Comparison of ENCODE assay signal across 19 cellular contexts in the genomic region with DNA sequence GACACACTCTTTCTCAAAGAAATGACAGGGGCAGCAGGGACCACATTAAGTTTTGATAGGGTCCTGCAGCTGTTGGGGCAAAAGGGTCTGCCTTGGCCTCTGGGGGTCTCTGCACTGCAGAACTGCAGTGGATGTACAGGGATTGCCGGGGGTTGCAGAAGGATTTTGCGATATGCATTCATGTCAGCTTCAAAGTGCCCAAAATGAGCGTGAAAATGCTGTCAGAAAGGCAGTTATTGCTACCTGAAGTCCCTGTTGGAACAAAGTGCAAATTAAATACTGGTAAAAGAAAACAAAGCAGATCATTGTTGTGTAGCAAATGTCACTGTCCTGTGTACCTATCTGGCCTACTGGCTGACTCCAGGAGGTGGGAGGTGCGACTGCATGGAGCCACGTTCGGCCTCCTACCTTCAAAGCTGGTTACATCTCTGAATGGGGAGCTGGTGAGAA.
A peak's percentile ranks its signal among the peaks of the same experiment; 100 is the strongest.
DNase-seq lines count a peak whose midpoint lies in the region; ATAC-seq and TF ChIP-seq lines count a peak whose summit lies in the region.
"Had no signal": no experiment of that assay in that cellular context is flagged by ENCODE, and none has a peak within 500 bp of the region (broad histone marks: within the 10 kb centered on the region; RNA-seq: fewer than 3 reads in every experiment).

No MANE protein-coding gene starts in this region.

- no CpG with 5 or more reads among the region's 6 CpGs for WGBS in neuronal stem cell (ENCODE audit: extremely low coverage in 2 of 2, insufficient read length in 2 of 2, insufficient replicate concordance in 1 of 2), 2 donors

- H3K27ac ChIP-seq in right atrium auricular region, result peak overlapping the region; percentile 50 to 73
- peak overlapping the region; percentile 4 for H3K27ac ChIP-seq in iPS-20b (ENCODE audit: low read length)
- H3K27ac ChIP-seq in neuronal stem cell (replicated peaks; ENCODE audit: low read length), result no peak overlapping the region
- H3K27ac ChIP-seq: epithelial cell of prostate had no signal

- DNase-seq in right atrium auricular region (ENCODE audit: low spot score) (no peak), cardiac septum (ENCODE audit: low spot score) (no peak), neuronal stem cell (ENCODE audit: low spot score) (no peak), foreskin fibroblast (no peak)
- DNase-seq: activated CD4-positive, alpha-beta T cell treated with anti-CD3 and anti-CD28 coated beads for 4 hours; activated naive CD4-positive, alpha-beta T cell treated with anti-CD3 and anti-CD28 coated beads, Interleukin-2, amount 10 ng/mL, durations not matched to agents 7 days and 5 days; activated T-cell treated with anti-CD3 and anti-CD28 coated beads, Interleukin-2, amount 50 U/mL, for 72 hours; DND-41; islet precursor cell; KG1; naive thymus-derived CD4-positive, alpha-beta T cell; stimulated activated CD4-positive, alpha-beta T cell treated with anti-CD3 and anti-CD28 coated beads, Interleukin-1b, Interleukin-23, amount 100 ng/mL, for 48 hours had no signal

- no peak overlapping the region for H3K4me2 ChIP-seq in neuronal stem cell (ENCODE audit: insufficient read depth, low read length, poor library complexity, severe bottlenecking)

- H3K9ac ChIP-seq in iPS-20b (ENCODE audit: low read depth, low read length) (peak overlapping the region; percentile 60; the same call in 1 of the 2 replicates), neuronal stem cell (ENCODE audit: low read depth, low read length, poor library complexity) (no peak overlapping the region)

- H3K4ac ChIP-seq in neuronal stem cell (ENCODE audit: low read length), result no peak overlapping the region

- H3K36me3 ChIP-seq in right atrium auricular region (no peaks in the 10 kb centered on the region), iPS-20b (ENCODE audit: insufficient read depth, low read depth, low read length) (no peaks in the 10 kb centered on the region), neuronal stem cell (replicated peaks in 1 of 2; ENCODE audit: control insufficient read depth in 2 of 2, insufficient read depth in 2 of 2, low read length in 2 of 2) (peaks cover 0 to 7% of the 10 kb centered on the region in 2 donors)
- H3K36me3 ChIP-seq: thoracic aorta had no signal

- no peak overlapping the region for H4K8ac ChIP-seq in neuronal stem cell (ENCODE audit: low read depth, low read length)

- H2AFZ ChIP-seq in neuronal stem cell (ENCODE audit: low read length), result peak overlapping the region; percentile 66

- no peak for TF ChIP-seq CTCF in right atrium auricular region (IDR thresholded peaks at IDR 0.05)
- no peak for TF ChIP-seq CTCF in foreskin fibroblast (IDR thresholded peaks at IDR 0.05; ENCODE audit: low read depth, low read length)

- intact Hi-C loops in cardiac septum (cut with DNase I), result loop anchor here (2.0 to 5.0 kb wide), 2 partner anchors 76 to 181 kb away; no protein-coding TSS in a partner anchor

- H3K4me3 ChIP-seq in right atrium auricular region (no peak overlapping the region), iPS-20b (ENCODE audit: low read length) (no peak overlapping the region), neuronal stem cell (ENCODE audit: low read length in 2 of 2) (no peak overlapping the region), foreskin fibroblast (ENCODE audit: low read depth in 1 of 2, low read length in 2 of 2) (no peak overlapping the region)
- H3K4me3 ChIP-seq: GM12878, thoracic aorta had no signal

- H2BK5ac ChIP-seq in neuronal stem cell (ENCODE audit: low read length), result no peak overlapping the region

- H2BK15ac ChIP-seq in neuronal stem cell (ENCODE audit: low read length), result no peak overlapping the region

- H4K91ac ChIP-seq in neuronal stem cell (ENCODE audit: low read depth, low read length, poor library complexity), result no peak overlapping the region

- H2BK120ac ChIP-seq in neuronal stem cell (ENCODE audit: low read depth, low read length), result no peak overlapping the region

- no peaks in the 10 kb centered on the region for H3K9me3 ChIP-seq in right atrium auricular region
- peaks cover 6% of the 10 kb centered on the region; the same call in 1 of the 2 replicates for H3K9me3 ChIP-seq in iPS-20b (ENCODE audit: insufficient read depth, low read depth, low read length)
- H3K9me3 ChIP-seq in neuronal stem cell (replicated peaks in 1 of 2; ENCODE audit: control insufficient read depth in 2 of 2, insufficient read depth in 1 of 2, low read depth in 1 of 2, low read length in 2 of 2), result peaks cover 0 to 19% of the 10 kb centered on the region in 2 donors
- H3K9me3 ChIP-seq: thoracic aorta had no signal

- H3K23ac ChIP-seq in neuronal stem cell (ENCODE audit: low read depth, low read length, poor library complexity), result no peak overlapping the region

- no peak overlapping the region for H2AK5ac ChIP-seq in neuronal stem cell (ENCODE audit: low read depth, low read length)

- no peak for TF ChIP-seq POLR2A in GM18505 (IDR thresholded peaks at IDR 0.05; ENCODE audit: borderline replicate concordance, extremely low read depth, insufficient read depth, insufficient read length)

- H3K14ac ChIP-seq in neuronal stem cell (ENCODE audit: low read length), result no peak overlapping the region

- ATAC-seq in GM21576 (IDR thresholded peaks at IDR 0.05; ENCODE audit: unreplicated experiment) (no peak), HG03095 (IDR thresholded peaks at IDR 0.05; ENCODE audit: unreplicated experiment) (no peak), GM18505 (IDR thresholded peaks at IDR 0.05; ENCODE audit: unreplicated experiment) (no peak)
- ATAC-seq: activated T-cell treated with anti-CD3 and anti-CD28 coated beads, Interleukin-2, amount 50 U/mL, for 72 hours; GM12878; naive thymus-derived CD4-positive, alpha-beta T cell had no signal

- H3K4me1 ChIP-seq in right atrium auricular region, result peaks cover 2 to 75% of the 10 kb centered on the region in 2 donors
- peaks cover 43% of the 10 kb centered on the region for H3K4me1 ChIP-seq in iPS-20b (ENCODE audit: insufficient read depth, low read length)
- H3K4me1 ChIP-seq in neuronal stem cell (ENCODE audit: control insufficient read depth in 2 of 2, insufficient read depth in 1 of 2, low read depth in 1 of 2, low read length in 2 of 2), result peaks cover 23 to 59% of the 10 kb centered on the region in 2 donors

- no peak overlapping the region for H3K18ac ChIP-seq in neuronal stem cell (ENCODE audit: low read length)

- H3K79me1 ChIP-seq in neuronal stem cell (ENCODE audit: low read depth, low read length), result no peaks in the 10 kb centered on the region

- no peak overlapping the region for H2BK12ac ChIP-seq in neuronal stem cell (ENCODE audit: low read length)

- H3K27me3 ChIP-seq in right atrium auricular region, result no peaks in the 10 kb centered on the region
- H3K27me3 ChIP-seq in iPS-20b (ENCODE audit: insufficient read depth, low read length), result no peaks in the 10 kb centered on the region
- no peaks in the 10 kb centered on the region for H3K27me3 ChIP-seq in neuronal stem cell (ENCODE audit: control insufficient read depth in 3 of 3, insufficient read depth in 3 of 3, low read depth in 1 of 3, low read length in 3 of 3)
